Comparison of ENCODE assay signal across 8 cellular contexts in the genomic region with DNA sequence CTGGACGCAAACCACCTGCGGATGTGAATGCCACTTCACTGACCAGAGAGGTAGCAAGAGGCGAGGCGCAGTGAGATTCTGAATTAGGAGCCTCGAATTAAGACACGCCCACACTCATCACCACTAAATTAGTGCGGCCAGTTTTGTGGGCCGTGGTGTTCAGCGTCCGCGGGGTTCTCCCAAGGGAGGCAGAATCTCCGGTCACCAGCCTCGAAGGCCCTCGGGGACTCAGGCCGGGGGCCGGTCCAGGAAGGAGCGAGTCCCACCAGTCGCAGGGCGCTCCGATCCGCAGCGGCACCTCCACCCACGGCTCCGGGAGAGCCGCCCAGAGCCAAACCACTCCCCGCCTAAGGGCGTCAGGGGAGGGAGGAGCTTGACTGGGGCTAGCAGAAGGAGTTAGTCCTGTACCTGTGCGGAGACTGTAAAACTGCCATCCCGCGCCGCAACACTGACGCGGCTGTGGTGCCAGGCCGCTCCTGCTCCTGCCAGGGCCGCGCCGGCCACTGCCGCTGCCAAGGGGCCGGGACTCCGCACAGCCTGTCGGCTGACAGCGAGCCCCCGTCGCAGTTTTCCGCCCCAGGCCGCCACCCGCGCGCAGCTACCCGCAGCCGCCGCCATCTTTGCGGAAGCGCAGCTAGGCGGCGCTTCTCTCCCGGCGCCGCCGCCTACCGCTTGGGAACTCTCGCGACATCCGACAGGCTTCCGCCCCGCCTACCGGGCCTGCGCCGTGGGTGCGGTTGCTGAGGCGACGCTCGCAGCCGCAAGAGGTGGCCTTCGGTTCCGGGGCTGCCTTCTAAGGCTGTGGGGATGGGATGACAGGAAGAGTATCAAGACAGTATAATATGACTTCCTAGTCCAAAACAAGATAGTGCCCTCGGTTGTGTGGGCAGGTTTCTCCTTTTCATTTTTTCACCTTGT. TPM values are rescaled to one million over a fixed set of nuclear protein-coding genes. Genes with fewer than 3 reads are reported as not detected.
DNase-seq lines count a peak whose midpoint lies in the region; ATAC-seq and TF ChIP-seq lines count a peak whose summit lies in the region.

A gene with protein sequence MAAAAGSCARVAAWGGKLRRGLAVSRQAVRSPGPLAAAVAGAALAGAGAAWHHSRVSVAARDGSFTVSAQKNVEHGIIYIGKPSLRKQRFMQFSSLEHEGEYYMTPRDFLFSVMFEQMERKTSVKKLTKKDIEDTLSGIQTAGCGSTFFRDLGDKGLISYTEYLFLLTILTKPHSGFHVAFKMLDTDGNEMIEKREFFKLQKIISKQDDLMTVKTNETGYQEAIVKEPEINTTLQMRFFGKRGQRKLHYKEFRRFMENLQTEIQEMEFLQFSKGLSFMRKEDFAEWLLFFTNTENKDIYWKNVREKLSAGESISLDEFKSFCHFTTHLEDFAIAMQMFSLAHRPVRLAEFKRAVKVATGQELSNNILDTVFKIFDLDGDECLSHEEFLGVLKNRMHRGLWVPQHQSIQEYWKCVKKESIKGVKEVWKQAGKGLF (minus strand): TSS at position 640 of the 918 bp plus-strand sequence. CDS start 22 bp downstream, at position 618.

- DNase-seq in GM13977 (ENCODE audit: low spot score) (peak; percentile 95), NCI-H1694 treated with DMSO at 0.1 percent for 48 hours (lab: John Stamatoyannopoulos, UW) (peak; percentile 80), T-helper 17 cell (peak; percentile 88 to 94 (median 90)), left ventricle myocardium superior (peak; percentile 97), prostate gland (ENCODE audit: low spot score) (peak; percentile 89)

- H3K4me1 ChIP-seq in prostate gland (replicated peaks) (no peaks in the 10 kb centered on the region), urinary bladder (ENCODE audit: insufficient read depth) (no peaks in the 10 kb centered on the region)

- peak within 1 kb of the TSS; percentile 86 for H3K4me3 Mint-ChIP-seq in T-helper 17 cell

- H3K9me3 ChIP-seq in T-helper 17 cell (ENCODE audit: control insufficient read depth, low read length, poor library complexity, severe bottlenecking) = no peaks in the 10 kb centered on the region
- H3K9me3 ChIP-seq in prostate gland = no peaks in the 10 kb centered on the region

- peaks cover 19% of the 10 kb centered on the region for H3K4me1 Mint-ChIP-seq in T-helper 17 cell

- peak within 1 kb of the TSS; percentile 84 to 88 for H3K4me3 ChIP-seq in prostate gland
- peak within 1 kb of the TSS; percentile 92 for H3K4me3 ChIP-seq in urinary bladder (ENCODE audit: low read depth, low read length)

- TF ChIP-seq CTCF in GM13977 (IDR thresholded peaks at IDR 0.05; ENCODE audit: extremely low read depth, insufficient read depth, missing control alignments) = no peak
- TF ChIP-seq CTCF in prostate gland (IDR thresholded peaks at IDR 0.05) = peak in 3 of 4 experiments; percentile 53 to 65 (median 64)

- no peaks in the 10 kb centered on the region for H3K36me3 ChIP-seq in prostate gland
- no peaks in the 10 kb centered on the region for H3K36me3 ChIP-seq in urinary bladder (ENCODE audit: insufficient read depth)

- peak; percentile 94 for ATAC-seq in HG02870 (IDR thresholded peaks at IDR 0.05; ENCODE audit: unreplicated experiment)
- ATAC-seq in T-helper 17 cell = peak; percentile 94
- ATAC-seq in left ventricle myocardium superior = peak; percentile 99

- H3K27me3 ChIP-seq in prostate gland (replicated peaks; ENCODE audit: insufficient read depth) = no peaks in the 10 kb centered on the region

- WGBS in prostate gland = under 1% methylated on average over 55 of the region's 77 CpGs
- WGBS in urinary bladder = under 1% methylated on average over 77 of the region's 77 CpGs

- peak; percentile 89 for TF ChIP-seq POLR2A in prostate gland (IDR thresholded peaks at IDR 0.05)

- H3K36me3 Mint-ChIP-seq in T-helper 17 cell (ENCODE audit: low read depth) = peaks cover 5% of the 10 kb centered on the region

- H3K27ac ChIP-seq in angular gyrus (ENCODE audit: low read depth, low read length) (peak within 1 kb of the TSS; percentile 90), prostate gland (peak within 1 kb of the TSS; percentile 97), urinary bladder (ENCODE audit: low read depth) (peak within 1 kb of the TSS; percentile 100)

- peak within 1 kb of the TSS; percentile 88 for H3K27ac Mint-ChIP-seq in T-helper 17 cell

- H3K27me3 Mint-ChIP-seq in T-helper 17 cell = peaks cover 12% of the 10 kb centered on the region

- in situ Hi-C loops in GM13977 (cut with MboI; ENCODE audit: low pct_unique_long_range_greater_than_20kb, low sequenced_read_pairs, unreplicated experiment) = no loop called here

- intact Hi-C loops in left ventricle myocardium superior (cut with micrococcal nuclease) (no loop called here), prostate gland (cut with DNase I) (no loop called here)

RNA-seq across cellular contexts. Expression of the gene that starts here (rescaled TPM):
- total RNA-seq in T-helper 17 cell (10 to 100 TPM; 30.9 to 31.4 TPM), left ventricle myocardium superior (63.0 TPM), prostate gland (10 to 100 TPM; 56.7 to 90.9 TPM), urinary bladder (67.7 TPM)
- polyA plus RNA-seq in urinary bladder = 34.0 TPM

Comparison
In these comparisons a context has a peak if more than half of its experiments do, and no peak if none do; other contexts are left out.
1. Peak in every context shown above with its lines: DNase-seq, ATAC-seq, H3K4me3 ChIP-seq and H3K27ac ChIP-seq.